14 cellular contexts compared by ENCODE assay signal in the genomic region with DNA sequence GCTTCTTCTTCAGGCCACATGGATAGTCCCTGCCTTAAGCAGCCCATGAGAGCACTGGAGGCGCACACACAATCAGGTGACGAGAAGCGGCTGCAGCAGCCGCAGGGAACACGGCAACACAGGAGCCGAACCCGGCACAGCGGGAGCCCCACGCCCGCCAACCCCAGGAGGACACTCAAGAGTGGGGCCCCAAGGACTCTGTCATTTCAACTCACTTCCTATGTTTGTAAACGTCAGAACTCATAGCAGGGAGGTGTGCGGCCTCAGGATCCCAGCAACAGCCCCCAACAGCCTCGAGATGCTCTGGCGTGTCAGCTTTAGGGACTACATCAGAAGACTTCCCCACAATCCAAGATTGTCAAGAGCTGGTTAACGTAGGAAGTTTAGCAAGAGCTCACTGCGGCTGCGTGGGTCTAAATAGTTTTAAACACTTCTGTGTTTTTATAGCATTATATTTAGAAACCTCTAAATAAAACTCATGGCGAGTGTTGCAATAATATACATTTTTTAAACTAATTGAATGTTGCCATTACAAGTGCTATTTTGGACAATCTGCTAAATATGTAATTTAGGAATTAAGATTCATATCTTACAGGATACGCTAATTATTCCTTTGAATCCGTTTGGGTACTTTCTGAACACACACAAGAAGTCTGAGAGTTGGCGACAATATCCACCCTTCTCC.
DNase-seq lines count a peak whose midpoint lies in the region; ATAC-seq and TF ChIP-seq lines count a peak whose summit lies in the region.
"Had no signal": no experiment of that assay in that cellular context is flagged by ENCODE, and none has a peak within 500 bp of the region (broad histone marks: within the 10 kb centered on the region; RNA-seq: fewer than 3 reads in every experiment).

No MANE protein-coding gene starts in this region.

- H3K4me3 ChIP-seq in neural progenitor cell (no peak overlapping the region), right atrium auricular region (no peak overlapping the region)
- H3K4me3 ChIP-seq: coronary artery, skin epidermis, tibial artery had no signal

- intact Hi-C loops in activated T-helper 1 cell treated with anti-CD3 and anti-CD28 coated beads, Interleukin-12 subunit alpha, Interleukin-12 subunit beta, Interleukin-2, Interleukin-4 antibody, amounts not matched to agents 30 ng/mL and 10 ng/mL and 1 ng/mL, durations not matched to agents 14 hours and 24 hours and 36 hours (cut with micrococcal nuclease) = no loop called here

- peak; percentile 53 for DNase-seq in ELF-1 (ENCODE audit: low read depth, low spot score)
- peak; percentile 70 for DNase-seq in NOMO-1 treated with DMSO at 0.1 percent for 48 hours (lab: John Stamatoyannopoulos, UW; ENCODE audit: unreplicated experiment)
- no peak for DNase-seq in caudate nucleus (lab: John Stamatoyannopoulos, UW)
- DNase-seq in neural progenitor cell (ENCODE audit: low spot score) = no peak
- DNase-seq in AML-193 (lab: John Stamatoyannopoulos, UW) = no peak
- no peak for DNase-seq in activated T-helper 1 cell treated with anti-CD3 and anti-CD28 coated beads, Interleukin-12 subunit alpha, Interleukin-12 subunit beta, Interleukin-2, Interleukin-4 antibody, amounts not matched to agents 30 ng/mL and 10 ng/mL and 1 ng/mL, durations not matched to agents 14 hours and 24 hours and 36 hours (ENCODE audit: low spot score)
- no peak for DNase-seq in right atrium auricular region (ENCODE audit: low spot score)
- DNase-seq: CD8-positive, alpha-beta memory T cell; immature natural killer cell; tibial artery had no signal

- peaks cover 83% of the 10 kb centered on the region for H3K4me1 Mint-ChIP-seq in neural progenitor cell
- peaks cover 36% of the 10 kb centered on the region for H3K4me1 Mint-ChIP-seq in activated T-helper 1 cell treated with anti-CD3 and anti-CD28 coated beads, Interleukin-12 subunit alpha, Interleukin-12 subunit beta, Interleukin-2, Interleukin-4 antibody, amounts not matched to agents 30 ng/mL and 10 ng/mL and 1 ng/mL, durations not matched to agents 14 hours and 24 hours and 36 hours (ENCODE audit: low read depth)

- H3K9me3 ChIP-seq in neural progenitor cell (ENCODE audit: low read depth) (no peaks in the 10 kb centered on the region), right atrium auricular region (no peaks in the 10 kb centered on the region)
- H3K9me3 ChIP-seq: tibial artery had no signal

- ATAC-seq in HG02973 (IDR thresholded peaks at IDR 0.05; ENCODE audit: unreplicated experiment) = no peak

- H3K79me2 ChIP-seq in neural progenitor cell (ENCODE audit: low read depth) = no peaks in the 10 kb centered on the region

- H3K27me3 Mint-ChIP-seq in neural progenitor cell (ENCODE audit: insufficient read depth, low read depth) = peaks cover 6% of the 10 kb centered on the region
- H3K27me3 Mint-ChIP-seq in activated T-helper 1 cell treated with anti-CD3 and anti-CD28 coated beads, Interleukin-12 subunit alpha, Interleukin-12 subunit beta, Interleukin-2, Interleukin-4 antibody, amounts not matched to agents 30 ng/mL and 10 ng/mL and 1 ng/mL, durations not matched to agents 14 hours and 24 hours and 36 hours (ENCODE audit: insufficient read depth) = peaks cover 1% of the 10 kb centered on the region
- H3K27me3 Mint-ChIP-seq: activated naive CD8-positive, alpha-beta T cell; CD8-positive, alpha-beta memory T cell had no signal

- TF ChIP-seq CTCF in neural progenitor cell (IDR thresholded peaks at IDR 0.05) (no peak), right atrium auricular region (IDR thresholded peaks at IDR 0.05) (no peak)

- peaks cover 8% of the 10 kb centered on the region for H3K36me3 Mint-ChIP-seq in neural progenitor cell
- peaks cover 6% of the 10 kb centered on the region for H3K36me3 Mint-ChIP-seq in activated T-helper 1 cell treated with anti-CD3 and anti-CD28 coated beads, Interleukin-12 subunit alpha, Interleukin-12 subunit beta, Interleukin-2, Interleukin-4 antibody, amounts not matched to agents 30 ng/mL and 10 ng/mL and 1 ng/mL, durations not matched to agents 14 hours and 24 hours and 36 hours (ENCODE audit: low read depth)

- H3K4me2 ChIP-seq in neural progenitor cell = peak overlapping the region; percentile 73

- no peaks in the 10 kb centered on the region for H3K9me3 Mint-ChIP-seq in neural progenitor cell
- H3K9me3 Mint-ChIP-seq in activated T-helper 1 cell treated with anti-CD3 and anti-CD28 coated beads, Interleukin-12 subunit alpha, Interleukin-12 subunit beta, Interleukin-2, Interleukin-4 antibody, amounts not matched to agents 30 ng/mL and 10 ng/mL and 1 ng/mL, durations not matched to agents 14 hours and 24 hours and 36 hours = no peaks in the 10 kb centered on the region
- H3K9me3 Mint-ChIP-seq: CD8-positive, alpha-beta memory T cell; immature natural killer cell had no signal

- no peaks in the 10 kb centered on the region for H3K36me3 ChIP-seq in neural progenitor cell
- H3K36me3 ChIP-seq in right atrium auricular region = no peaks in the 10 kb centered on the region
- H3K36me3 ChIP-seq: tibial artery had no signal

- peak overlapping the region; percentile 55 for H3K4me3 Mint-ChIP-seq in neural progenitor cell
- no peak overlapping the region for H3K4me3 Mint-ChIP-seq in activated T-helper 1 cell treated with anti-CD3 and anti-CD28 coated beads, Interleukin-12 subunit alpha, Interleukin-12 subunit beta, Interleukin-2, Interleukin-4 antibody, amounts not matched to agents 30 ng/mL and 10 ng/mL and 1 ng/mL, durations not matched to agents 14 hours and 24 hours and 36 hours
- H3K4me3 Mint-ChIP-seq: immature natural killer cell had no signal

- H3K27me3 ChIP-seq in neural progenitor cell (no peaks in the 10 kb centered on the region), right atrium auricular region (no peaks in the 10 kb centered on the region)
- H3K27me3 ChIP-seq: tibial artery had no signal

- no peak overlapping the region for H3K9ac ChIP-seq in neural progenitor cell

- H3K27ac ChIP-seq in caudate nucleus (ENCODE audit: low read depth, low read length) (peak overlapping the region; percentile 99), neural progenitor cell (peak overlapping the region; percentile 86), right atrium auricular region (no peak overlapping the region)

- H3K27ac Mint-ChIP-seq in neural progenitor cell = peak overlapping the region; percentile 88
- no peak overlapping the region for H3K27ac Mint-ChIP-seq in activated T-helper 1 cell treated with anti-CD3 and anti-CD28 coated beads, Interleukin-12 subunit alpha, Interleukin-12 subunit beta, Interleukin-2, Interleukin-4 antibody, amounts not matched to agents 30 ng/mL and 10 ng/mL and 1 ng/mL, durations not matched to agents 14 hours and 24 hours and 36 hours
- H3K27ac Mint-ChIP-seq: immature natural killer cell had no signal

- peaks cover 36% of the 10 kb centered on the region for H3F3A ChIP-seq in neural progenitor cell (ENCODE audit: low read depth)

- peaks cover 72% of the 10 kb centered on the region for H3K4me1 ChIP-seq in neural progenitor cell
- peaks cover 0 to 27% of the 10 kb centered on the region in 2 donors for H3K4me1 ChIP-seq in right atrium auricular region

- H2AFZ ChIP-seq in neural progenitor cell (replicated peaks) = no peak overlapping the region

- peaks cover 27% of the 10 kb centered on the region for H4K20me1 ChIP-seq in neural progenitor cell (ENCODE audit: low read depth)

Comparison
In these comparisons a context has a peak if more than half of its experiments do, and no peak if none do; other contexts are left out.
1. DNase-seq: peak in ELF-1 (single experiment) and NOMO-1 treated with DMSO at 0.1 percent for 48 hours (single experiment); none in caudate nucleus (0 of 61), neural progenitor cell (single experiment), AML-193 (0 of 2), activated T-helper 1 cell treated with anti-CD3 and anti-CD28 coated beads, Interleukin-12 subunit alpha, Interleukin-12 subunit beta, Interleukin-2, Interleukin-4 antibody, amounts not matched to agents 30 ng/mL and 10 ng/mL and 1 ng/mL, durations not matched to agents 14 hours and 24 hours and 36 hours (single experiment) and right atrium auricular region (single experiment).
2. H3K27ac ChIP-seq: peak in caudate nucleus (single experiment) and neural progenitor cell (single experiment); none in right atrium auricular region (0 of 2).